18 cellular contexts compared by ENCODE assay signal in the genomic region with DNA sequence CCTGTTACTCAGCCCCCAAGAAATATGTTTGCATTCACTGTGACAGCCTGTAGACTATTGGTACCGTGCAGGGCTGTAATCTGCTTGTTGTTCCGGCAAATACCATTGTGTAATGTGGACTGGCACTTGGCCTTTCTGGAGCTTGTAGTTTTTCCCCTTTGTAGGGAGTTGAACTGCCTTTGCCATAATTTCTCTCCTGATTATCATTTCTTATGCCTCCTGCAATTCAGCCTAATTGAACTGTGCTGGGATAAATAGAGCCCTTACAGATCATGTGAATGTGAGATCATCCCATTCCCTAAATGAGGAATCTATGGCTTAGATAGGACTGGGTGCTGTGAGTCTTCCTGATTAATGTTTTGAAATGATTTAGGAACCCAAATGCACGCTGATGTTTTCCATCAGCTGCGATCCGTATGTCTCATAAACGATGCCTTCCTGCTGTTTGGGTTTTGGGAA.
DNase-seq lines count a peak whose midpoint lies in the region; ATAC-seq and TF ChIP-seq lines count a peak whose summit lies in the region.
"Had no signal": no experiment of that assay in that cellular context is flagged by ENCODE, and none has a peak within 500 bp of the region (broad histone marks: within the 10 kb centered on the region; RNA-seq: fewer than 3 reads in every experiment).

No MANE protein-coding gene starts in this region.

- H3K4me2 ChIP-seq in parathyroid adenoma (ENCODE audit: low read length): no peak overlapping the region
- no peak overlapping the region for H3K4me2 ChIP-seq in neuronal stem cell (ENCODE audit: insufficient read depth, low read length, poor library complexity, severe bottlenecking)

- no peak overlapping the region for H3K4ac ChIP-seq in neuronal stem cell (ENCODE audit: low read length)

- H3K36me3 ChIP-seq in Caco-2 (ENCODE audit: control insufficient read depth, insufficient read depth, low read length): no peaks in the 10 kb centered on the region; the same call in none of the 2 replicates
- H3K36me3 ChIP-seq in heart left ventricle: no peaks in the 10 kb centered on the region
- no peaks in the 10 kb centered on the region for H3K36me3 ChIP-seq in parathyroid adenoma (ENCODE audit: control insufficient read depth, insufficient read depth, low read length)
- H3K36me3 ChIP-seq in neuronal stem cell (replicated peaks in 1 of 2; ENCODE audit: control insufficient read depth in 2 of 2, insufficient read depth in 2 of 2, low read length in 2 of 2): peaks cover 0 to 4% of the 10 kb centered on the region in 2 donors
- no peaks in the 10 kb centered on the region for H3K36me3 ChIP-seq in testis (ENCODE audit: low read depth, missing control alignments)
- H3K36me3 ChIP-seq: pancreas had no signal

- H3K79me2 ChIP-seq in parathyroid adenoma: peaks cover 16% of the 10 kb centered on the region

- no peaks in the 10 kb centered on the region for H3K79me1 ChIP-seq in neuronal stem cell (ENCODE audit: low read depth, low read length)

- H4K8ac ChIP-seq in neuronal stem cell (ENCODE audit: low read depth, low read length): no peak overlapping the region

- H3K4me1 Mint-ChIP-seq in Caco-2 (ENCODE audit: low read depth, unreplicated experiment): peaks cover 32% of the 10 kb centered on the region

- CTCF ChIA-PET in Caco-2 (lab: Charles Lee): interaction anchor here (1.3 kb wide), 1 partner anchor 13 kb away, joined by 4 read pairs; no protein-coding TSS in a partner anchor

- peak overlapping the region; percentile 2 for H2AFZ ChIP-seq in parathyroid adenoma
- no peak overlapping the region for H2AFZ ChIP-seq in neuronal stem cell (ENCODE audit: low read length)

- DNase-seq in Caco-2: no peak
- DNase-seq in amniotic epithelial cell (ENCODE audit: low read depth): peak; percentile 64
- DNase-seq in heart left ventricle: no peak
- DNase-seq in neuronal stem cell (ENCODE audit: low spot score): no peak
- DNase-seq in T-helper 2 cell: no peak
- no peak for DNase-seq in testis
- DNase-seq: activated CD4-positive, alpha-beta T cell treated with anti-CD3 and anti-CD28 coated beads for 36 hours; activated effector memory CD4-positive, alpha-beta T cell treated with Interleukin-2 at 50 U/mL for 16 hours; CD4-positive, CD25-positive, alpha-beta regulatory T cell; GF-D8; Karpas-422; left cardiac atrium; NCI-H2107; pancreas; stimulated activated CD4-positive, alpha-beta T cell treated with anti-CD3 and anti-CD28 coated beads, Interleukin-4, amount 100 ng/mL, for 4 hours had no signal

- no peaks in the 10 kb centered on the region for H3K9me3 Mint-ChIP-seq in Caco-2 (ENCODE audit: unreplicated experiment)
- H3K9me3 Mint-ChIP-seq: CD4-positive, CD25-positive, alpha-beta regulatory T cell; stimulated activated naive CD8-positive, alpha-beta T cell treated with anti-CD3 and anti-CD28 coated beads, Interleukin-15, Interleukin-2, amounts not matched to agents 100 ng/mL and 50 ng/mL, for 24 hours had no signal

- H3K18ac ChIP-seq in neuronal stem cell (ENCODE audit: low read length): no peak overlapping the region

- peaks cover 8% of the 10 kb centered on the region for H3K36me3 Mint-ChIP-seq in Caco-2 (ENCODE audit: insufficient read depth, unreplicated experiment)
- H3K36me3 Mint-ChIP-seq: CD4-positive, CD25-positive, alpha-beta regulatory T cell had no signal

- TF ChIP-seq POLR2A in heart left ventricle (IDR thresholded peaks at IDR 0.05) (no peak), testis (IDR thresholded peaks at IDR 0.05) (no peak)

- 51 to 61% (median 57%) methylated on average over 6 of the region's 6 CpGs for WGBS in heart left ventricle, 4 donors
- WGBS in neuronal stem cell (ENCODE audit: extremely low coverage in 2 of 2, insufficient read length in 2 of 2, insufficient replicate concordance in 1 of 2), 2 donors: no CpG with 5 or more reads among the region's 6 CpGs
- WGBS in testis, 2 donors: 72 to 74% methylated on average over 6 of the region's 6 CpGs

- no peak overlapping the region for H3K23ac ChIP-seq in neuronal stem cell (ENCODE audit: low read depth, low read length, poor library complexity)

- no peak overlapping the region for H2BK5ac ChIP-seq in neuronal stem cell (ENCODE audit: low read length)

- H2AK5ac ChIP-seq in neuronal stem cell (ENCODE audit: low read depth, low read length): no peak overlapping the region

- no peak overlapping the region for H3K4me3 Mint-ChIP-seq in Caco-2 (ENCODE audit: unreplicated experiment)
- H3K4me3 Mint-ChIP-seq: activated CD4-positive, alpha-beta T cell treated with anti-CD3 and anti-CD28 coated beads for 36 hours; stimulated activated naive CD8-positive, alpha-beta T cell treated with anti-CD3 and anti-CD28 coated beads, Interleukin-15, Interleukin-2, amounts not matched to agents 100 ng/mL and 50 ng/mL, for 24 hours had no signal

- H3K4me1 ChIP-seq in Caco-2: peaks cover 43% of the 10 kb centered on the region
- peaks cover 11 to 85% (median 68%) of the 10 kb centered on the region in 12 donors for H3K4me1 ChIP-seq in heart left ventricle
- peaks cover 46% of the 10 kb centered on the region for H3K4me1 ChIP-seq in parathyroid adenoma
- H3K4me1 ChIP-seq in neuronal stem cell (ENCODE audit: control insufficient read depth in 2 of 2, insufficient read depth in 1 of 2, low read depth in 1 of 2, low read length in 2 of 2): peaks cover 29 to 65% of the 10 kb centered on the region in 2 donors
- peaks cover 35% of the 10 kb centered on the region for H3K4me1 ChIP-seq in testis

- H3K27me3 ChIP-seq in Caco-2 (replicated peaks; ENCODE audit: control insufficient read depth, insufficient read depth, low read length) (no peaks in the 10 kb centered on the region), heart left ventricle (no peaks in the 10 kb centered on the region), parathyroid adenoma (ENCODE audit: control insufficient read depth, insufficient read depth, low read length) (no peaks in the 10 kb centered on the region), neuronal stem cell (ENCODE audit: control insufficient read depth in 3 of 3, insufficient read depth in 3 of 3, low read depth in 1 of 3, low read length in 3 of 3) (no peaks in the 10 kb centered on the region), testis (no peaks in the 10 kb centered on the region)
- H3K27me3 ChIP-seq: pancreas had no signal

- intact Hi-C loops in Caco-2 (cut with micrococcal nuclease; ENCODE audit: unreplicated experiment) (loop anchor here (1.0 kb wide), 1 partner anchor 22 kb away; no protein-coding TSS in a partner anchor), heart left ventricle (cut with DNase I) (loop anchor here in 1 of 10 donors (5.0 kb wide), 1 partner anchor 184 kb away; the partner anchor contains the start of gene JARID2), testis (cut with DNase I; ENCODE audit: low total_unique reads) (no loop called here)

- H4K91ac ChIP-seq in neuronal stem cell (ENCODE audit: low read depth, low read length, poor library complexity): no peak overlapping the region

- ATAC-seq in heart left ventricle (peak; percentile 36 to 60 (median 46)), GM21447 (IDR thresholded peaks at IDR 0.05; ENCODE audit: unreplicated experiment) (no peak)
- ATAC-seq: activated CD4-positive, alpha-beta T cell treated with anti-CD3 and anti-CD28 coated beads for 36 hours had no signal

- H3K27ac ChIP-seq in heart left ventricle (peak overlapping the region in 7 of 12 donors; percentile 3 to 28 (median 19)), parathyroid adenoma (peak overlapping the region; percentile 43), neuronal stem cell (replicated peaks; ENCODE audit: low read length) (no peak overlapping the region), testis (no peak overlapping the region)
- H3K27ac ChIP-seq: pancreas had no signal

- H3K9ac ChIP-seq in parathyroid adenoma (no peak overlapping the region), neuronal stem cell (ENCODE audit: low read depth, low read length, poor library complexity) (no peak overlapping the region)

- POLR2A ChIA-PET in Caco-2 (lab: Charles Lee): interaction anchor here (0.8 kb wide), 1 partner anchor 22 kb away, joined by 3 read pairs; no protein-coding TSS in a partner anchor

- H3K27ac Mint-ChIP-seq in Caco-2 (ENCODE audit: unreplicated experiment): peak overlapping the region; percentile 58
- H3K27ac Mint-ChIP-seq: activated CD4-positive, alpha-beta T cell treated with anti-CD3 and anti-CD28 coated beads for 36 hours; stimulated activated naive CD8-positive, alpha-beta T cell treated with anti-CD3 and anti-CD28 coated beads, Interleukin-15, Interleukin-2, amounts not matched to agents 100 ng/mL and 50 ng/mL, for 24 hours had no signal

- no peak overlapping the region for H2BK12ac ChIP-seq in neuronal stem cell (ENCODE audit: low read length)

- no TSS peak for BruUV-seq in Caco-2 (replicated peaks; lab: Mats Ljungman, UMichigan)

- H3K27me3 Mint-ChIP-seq in Caco-2 (ENCODE audit: insufficient read depth, unreplicated experiment): no peaks in the 10 kb centered on the region
- H3K27me3 Mint-ChIP-seq: activated CD4-positive, alpha-beta T cell treated with anti-CD3 and anti-CD28 coated beads for 36 hours; CD4-positive, CD25-positive, alpha-beta regulatory T cell; stimulated activated naive CD8-positive, alpha-beta T cell treated with anti-CD3 and anti-CD28 coated beads, Interleukin-15, Interleukin-2, amounts not matched to agents 100 ng/mL and 50 ng/mL, for 24 hours had no signal

- no peak overlapping the region for H3K4me3 ChIP-seq in Caco-2 (ENCODE audit: low read depth, low read length)
- no peak overlapping the region for H3K4me3 ChIP-seq in heart left ventricle
- no peak overlapping the region for H3K4me3 ChIP-seq in parathyroid adenoma (ENCODE audit: low read depth, low read length)
- no peak overlapping the region for H3K4me3 ChIP-seq in neuronal stem cell (ENCODE audit: low read length in 2 of 2)
- H3K4me3 ChIP-seq in testis: no peak overlapping the region
- H3K4me3 ChIP-seq: pancreas had no signal

- H3K14ac ChIP-seq in neuronal stem cell (ENCODE audit: low read length): no peak overlapping the region

- H2BK120ac ChIP-seq in neuronal stem cell (ENCODE audit: low read depth, low read length): no peak overlapping the region

- H3K9me3 ChIP-seq in Caco-2 (peaks cover 6% of the 10 kb centered on the region), heart left ventricle (peaks cover 0 to 15% (median 9%) of the 10 kb centered on the region in 12 donors), parathyroid adenoma (ENCODE audit: control insufficient read depth, low read length) (no peaks in the 10 kb centered on the region), neuronal stem cell (replicated peaks in 1 of 2; ENCODE audit: control insufficient read depth in 2 of 2, insufficient read depth in 1 of 2, low read depth in 1 of 2, low read length in 2 of 2) (peaks cover 0 to 5% of the 10 kb centered on the region in 2 donors), testis (no peaks in the 10 kb centered on the region)
- H3K9me3 ChIP-seq: pancreas had no signal

- no peak overlapping the region for H2BK15ac ChIP-seq in neuronal stem cell (ENCODE audit: low read length)

- TF ChIP-seq CTCF in Caco-2 (IDR thresholded peaks at IDR 0.05; ENCODE audit: insufficient read depth in 1 of 2, low read depth in 1 of 2, low read length in 1 of 2, severe bottlenecking in 1 of 2, unreplicated experiment in 1 of 2) (no peak), heart left ventricle (IDR thresholded peaks at IDR 0.05) (no peak), parathyroid adenoma (IDR thresholded peaks at IDR 0.05) (no peak), testis (IDR thresholded peaks at IDR 0.05) (no peak)

Comparison
In these comparisons a context has a peak if more than half of its experiments do, and no peak if none do; other contexts are left out.
1. H3K27ac ChIP-seq: peak in heart left ventricle (7 of 12) and parathyroid adenoma (single experiment); none in neuronal stem cell (single experiment) and testis (0 of 2).